In the genomic region with DNA sequence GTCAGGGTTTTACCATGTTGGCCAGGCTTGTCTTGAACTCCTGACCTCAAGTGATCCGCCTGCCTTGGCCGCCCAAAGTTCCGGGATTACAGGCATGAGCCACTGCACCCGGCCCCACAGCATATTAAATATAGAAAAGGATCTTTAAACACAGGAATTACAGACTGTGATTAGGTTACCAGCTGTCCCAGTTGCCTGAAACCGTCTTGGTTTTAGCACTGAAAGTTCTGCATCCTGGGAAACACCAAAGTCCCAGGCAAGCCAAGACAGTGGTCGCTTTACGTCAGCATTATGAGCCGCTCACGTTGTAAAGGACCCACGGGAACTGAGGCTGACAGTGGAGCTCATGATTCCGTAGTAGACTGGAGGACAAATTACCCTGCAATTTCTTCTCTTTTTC, we compare ENCODE assay signal across 20 cellular contexts.
"Had no signal": no experiment of that assay in that cellular context is flagged by ENCODE, and none has a peak within 500 bp of the region (broad histone marks: within the 10 kb centered on the region; RNA-seq: fewer than 3 reads in every experiment).

No MANE protein-coding gene starts in this region.

- H3K27ac ChIP-seq: HL-60, SJCRH30 had no signal

- ATAC-seq: SK-N-SH treated with all-trans-retinoic acid at 6 μM for 48 hours had no signal

- DNase-seq: Karpas-422, KG1, MG63, NCI-H1092, NCI-H1105 treated with DMSO at 0.1 percent for 48 hours, NCI-H1417 treated with DMSO at 0.1 percent for 48 hours, NCI-H146, NCI-H1694 treated with DMSO at 0.1 percent for 48 hours, NCI-H1930, NCI-H2081, NCI-H2107, NCI-H2227 treated with DMSO at 0.1 percent for 48 hours, NCI-H524, NCI-H526 treated with DMSO at 0.1 percent for 48 hours, NCI-H774, RPMI8226, SHP77 treated with DMSO at 0.1 percent for 48 hours had no signal

- H3K9me3 ChIP-seq: MG63, SJCRH30 had no signal

- H3K4me1 ChIP-seq: SJCRH30 had no signal

- H3K4me3 ChIP-seq: MG63, SJCRH30 had no signal

- H3K27me3 ChIP-seq: MG63 had no signal

- H3K36me3 ChIP-seq: MG63, SJCRH30 had no signal
